Comparison of ENCODE assay signal across 23 cellular contexts in genomic region chr16:26195225-26195624, GRCh38.
"Had no signal": no experiment of that assay in that cellular context is flagged by ENCODE, and none has a peak within 500 bp of the region (broad histone marks: within the 10 kb centered on the region; RNA-seq: fewer than 3 reads in every experiment).

No MANE protein-coding gene starts in this region.

- H3K27ac Mint-ChIP-seq: activated naive CD4-positive, alpha-beta T cell treated with anti-CD3 and anti-CD28 coated beads, Interleukin-2, amount 50 U/mL, for 24 hours had no signal

- H3K36me3 Mint-ChIP-seq: activated naive CD4-positive, alpha-beta T cell treated with anti-CD3 and anti-CD28 coated beads, Interleukin-2, amount 50 U/mL, for 24 hours had no signal

- H3K9me3 ChIP-seq: breast epithelium, Peyer's patch had no signal

- H3K4me3 ChIP-seq: breast epithelium, K562, Peyer's patch, SJCRH30 had no signal

- DNase-seq: activated CD4-positive, alpha-beta T cell treated with anti-CD3 and anti-CD28 coated beads for 4 hours; activated CD8-positive, alpha-beta memory T cell treated with anti-CD3 and anti-CD28 coated beads for 24 hours; activated effector memory CD4-positive, alpha-beta T cell treated with Interleukin-2 at 50 U/mL for 16 hours; activated naive CD4-positive, alpha-beta T cell; activated T-cell treated with anti-CD3 and anti-CD28 coated beads, Interleukin-2, amount 50 U/mL, for 48 hours; aorta; caudate nucleus; Karpas-422; NCI-H1105 treated with DMSO at 0.1 percent for 48 hours; NCI-H1436 treated with DMSO at 0.1 percent for 48 hours; NCI-H187; NCI-H2081; NCI-H524 treated with DMSO at 0.1 percent for 48 hours; Peyer's patch; Right ventricle myocardium superior; SJCRH30; SK-N-SH; T-helper 1 cell had no signal

- H3K4me1 Mint-ChIP-seq: activated naive CD4-positive, alpha-beta T cell treated with anti-CD3 and anti-CD28 coated beads, Interleukin-2, amount 50 U/mL, for 24 hours had no signal

- H3K4me1 ChIP-seq: breast epithelium, Peyer's patch, SJCRH30 had no signal

- H3K36me3 ChIP-seq: breast epithelium, Peyer's patch, SJCRH30 had no signal

- ATAC-seq: K562 had no signal

- H3K4me3 Mint-ChIP-seq: activated naive CD4-positive, alpha-beta T cell treated with anti-CD3 and anti-CD28 coated beads, Interleukin-2, amount 50 U/mL, for 24 hours had no signal

- H3K27ac ChIP-seq: breast epithelium, Peyer's patch, RWPE1, SJCRH30, VCaP had no signal

- H3K27me3 ChIP-seq: breast epithelium, Peyer's patch, SJCRH30 had no signal
